Comparison of ENCODE assay signal across 11 cellular contexts in genomic region chr19:31408460-31409124, GRCh38. TPM values are rescaled to one million over a fixed set of nuclear protein-coding genes. Genes with fewer than 3 reads are reported as not detected.
DNase-seq lines count a peak whose midpoint lies in the region; TF ChIP-seq lines count a peak whose summit lies in the region.
"Had no signal": no experiment of that assay in that cellular context is flagged by ENCODE, and none has a peak within 500 bp of the region (broad histone marks: within the 10 kb centered on the region; RNA-seq: fewer than 3 reads in every experiment).

No MANE protein-coding gene starts in this region.

- H3K4me3 Mint-ChIP-seq in nephron progenitor cell = no peak overlapping the region
- H3K4me3 Mint-ChIP-seq: IgD-negative memory B cell had no signal

- H3K9ac ChIP-seq in mesendoderm (ENCODE audit: low read length) = no peak overlapping the region

- H2BK120ac ChIP-seq in mesendoderm (ENCODE audit: low read depth, low read length) = no peak overlapping the region

- no peaks in the 10 kb centered on the region for H3K79me1 ChIP-seq in mesendoderm (ENCODE audit: low read length)

- no peaks in the 10 kb centered on the region for H3K4me1 Mint-ChIP-seq in nephron progenitor cell
- H3K4me1 Mint-ChIP-seq: IgD-negative memory B cell had no signal

- peak overlapping the region; percentile 45 for H3K18ac ChIP-seq in mesendoderm (ENCODE audit: low read length)

- H3K4me1 ChIP-seq in mesendoderm (ENCODE audit: control insufficient read depth, low read depth, low read length) = peaks cover 6% of the 10 kb centered on the region
- H3K4me1 ChIP-seq: testis had no signal

- no peak overlapping the region for H3K4ac ChIP-seq in mesendoderm (ENCODE audit: low read depth, low read length)

- no peaks in the 10 kb centered on the region for H3K9me3 Mint-ChIP-seq in nephron progenitor cell

- H3K56ac ChIP-seq in mesendoderm (ENCODE audit: low read length) = no peak overlapping the region

- no CpG with 5 or more reads among the region's 3 CpGs for WGBS in mesendoderm (ENCODE audit: extremely low coverage, insufficient coverage, low lambda C conversion rate)

- H3K4me3 ChIP-seq in NB4 (ENCODE audit: low read depth, low read length) = no peak overlapping the region
- no peak overlapping the region for H3K4me3 ChIP-seq in mesendoderm (ENCODE audit: low read length)
- H3K4me3 ChIP-seq: testis had no signal

- no peak overlapping the region for H4K8ac ChIP-seq in mesendoderm (ENCODE audit: low read depth, low read length)

- no peak for TF ChIP-seq POLR2A in NB4 (IDR thresholded peaks at IDR 0.05; ENCODE audit: extremely low read depth, insufficient read length)

- no peaks in the 10 kb centered on the region for H3K36me3 ChIP-seq in mesendoderm (ENCODE audit: control insufficient read depth, insufficient read depth, low read length)

- H3K27me3 ChIP-seq in mesendoderm (ENCODE audit: insufficient read depth, low read length, poor library complexity) = no peaks in the 10 kb centered on the region
- H3K27me3 ChIP-seq: testis had no signal

- no peak overlapping the region for H3K27ac Mint-ChIP-seq in nephron progenitor cell
- H3K27ac Mint-ChIP-seq: IgD-negative memory B cell had no signal

- H3K27me3 Mint-ChIP-seq in nephron progenitor cell (ENCODE audit: low read depth, poor library complexity) = peaks cover 13% of the 10 kb centered on the region
- H3K27me3 Mint-ChIP-seq: IgD-negative memory B cell had no signal

- no peak overlapping the region for H2AK5ac ChIP-seq in mesendoderm (ENCODE audit: low read length)

- no peak overlapping the region for H3K4me2 ChIP-seq in mesendoderm (ENCODE audit: low read length)

- DNase-seq in AML-193 (lab: John Stamatoyannopoulos, UW) (peak; percentile 7 to 16), NB4 (ENCODE audit: low read depth) (peak; percentile 74), epithelial cell of prostate (ENCODE audit: low read depth, low spot score) (peak; percentile 24), mesendoderm (peak; percentile 87), DMS53 (lab: John Stamatoyannopoulos, UW) (no peak), nephron progenitor cell (no peak), NCI-H1092 treated with DMSO at 0.1 percent for 48 hours (lab: John Stamatoyannopoulos, UW) (no peak), NCI-H1417 treated with DMSO at 0.1 percent for 48 hours (lab: John Stamatoyannopoulos, UW) (no peak)
- DNase-seq: cerebellar nuclear complex, testis had no signal

- H3K27ac ChIP-seq in epithelial cell of prostate (peak overlapping the region; percentile 50), mesendoderm (ENCODE audit: low read depth, low read length) (peak overlapping the region; percentile 52)
- H3K27ac ChIP-seq: testis had no signal

- peak overlapping the region; percentile 57 for H2BK5ac ChIP-seq in mesendoderm (ENCODE audit: low read length)

- no peak overlapping the region for H4K5ac ChIP-seq in mesendoderm (ENCODE audit: low read length)

- H3K36me3 Mint-ChIP-seq in nephron progenitor cell (ENCODE audit: low read depth) = no peaks in the 10 kb centered on the region

- H2BK15ac ChIP-seq in mesendoderm (replicated peaks; ENCODE audit: low read depth) = no peak overlapping the region

- TF ChIP-seq CTCF in NB4 (IDR thresholded peaks at IDR 0.05; ENCODE audit: low read depth, low read length) = no peak
- TF ChIP-seq CTCF in nephron progenitor cell (IDR thresholded peaks at IDR 0.05) = no peak

- no peaks in the 10 kb centered on the region for H3K79me2 ChIP-seq in mesendoderm (ENCODE audit: control insufficient read depth, insufficient read depth, low read length)

- no peak overlapping the region for H3K23ac ChIP-seq in mesendoderm (ENCODE audit: low read length)

RNA-seq across cellular contexts. Expression of gene TSHZ3, which starts 59.4 kb away (rescaled TPM):
- polyA plus RNA-seq in mesendoderm (2013, experiment 1 of 2) = 3.8 TPM
- 4.1 TPM for polyA plus RNA-seq in mesendoderm (2013, experiment 2 of 2)
- polyA plus RNA-seq: IgD-negative memory B cell had no signal

Comparison
In these comparisons a context has a peak if more than half of its experiments do, and no peak if none do; other contexts are left out.
1. DNase-seq: peak in AML-193 (2 of 2), NB4 (single experiment), epithelial cell of prostate (single experiment) and mesendoderm (single experiment); none in DMS53 (single experiment), nephron progenitor cell (single experiment), NCI-H1092 treated with DMSO at 0.1 percent for 48 hours (single experiment) and NCI-H1417 treated with DMSO at 0.1 percent for 48 hours (single experiment).